Comparison of ENCODE assay signal across 1 cellular context in the genomic region with DNA sequence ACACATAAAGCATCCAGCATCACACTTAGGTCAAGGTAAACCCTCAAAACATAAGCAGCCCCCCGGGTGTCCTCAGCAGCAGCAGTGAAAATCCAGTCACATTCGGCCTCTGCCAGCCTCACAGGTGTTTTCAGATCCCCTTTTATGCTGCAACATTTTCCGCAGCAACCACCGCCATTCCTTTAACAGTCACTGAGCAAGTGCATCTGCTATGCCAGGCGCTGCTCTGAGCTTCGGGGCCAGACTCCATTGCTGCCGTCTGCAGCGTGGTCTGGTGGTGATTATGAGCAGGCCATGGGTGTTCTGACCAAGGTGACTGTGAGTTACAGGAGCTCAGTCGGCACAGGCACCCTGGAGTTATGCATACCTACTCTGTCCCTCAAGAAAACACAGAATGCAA.
TF ChIP-seq lines count a peak whose summit lies in the region.

No MANE protein-coding gene starts in this region.

TF ChIP-seq in GM12878, 131 proteins besides CTCF, POLR2A, EP300 and RAD21:
- TF ChIP-seq GATAD2B (conservative IDR thresholded peaks at IDR 0.05; ENCODE audit: low read depth) (no peak), NFXL1 (IDR thresholded peaks at IDR 0.05; ENCODE audit: borderline replicate concordance) (no peak), YBX1 (IDR thresholded peaks at IDR 0.05) (no peak), CHD2 (IDR thresholded peaks at IDR 0.05; ENCODE audit: borderline replicate concordance, low read depth, low read length) (no peak), BCLAF1 (IDR thresholded peaks at IDR 0.05) (no peak)
- TF ChIP-seq, protein P1, sequence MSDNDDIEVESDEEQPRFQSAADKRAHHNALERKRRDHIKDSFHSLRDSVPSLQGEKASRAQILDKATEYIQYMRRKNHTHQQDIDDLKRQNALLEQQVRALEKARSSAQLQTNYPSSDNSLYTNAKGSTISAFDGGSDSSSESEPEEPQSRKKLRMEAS (IDR thresholded peaks at IDR 0.05; ENCODE audit: low read depth, low read length), result no peak
